Comparison of ENCODE assay signal across 21 cellular contexts in genomic region chr7:95526128-95526738, GRCh38. TPM values are rescaled to one million over a fixed set of nuclear protein-coding genes. Genes with fewer than 3 reads are reported as not detected.
DNase-seq lines count a peak whose midpoint lies in the region; ATAC-seq and TF ChIP-seq lines count a peak whose summit lies in the region.
"Had no signal": no experiment of that assay in that cellular context is flagged by ENCODE, and none has a peak within 500 bp of the region (broad histone marks: within the 10 kb centered on the region; RNA-seq: fewer than 3 reads in every experiment).

No MANE protein-coding gene starts in this region.

- intact Hi-C loops in transverse colon (cut with DNase I; ENCODE audit: low total_unique reads) = no loop called here

- ATAC-seq in GM18867 (IDR thresholded peaks at IDR 0.05; ENCODE audit: unreplicated experiment) (no peak), HG03378 (IDR thresholded peaks at IDR 0.05; ENCODE audit: unreplicated experiment) (no peak)
- ATAC-seq: esophagus mucosa; gastroesophageal sphincter; Panc1; stimulated activated naive B cell treated with anti-CD40 and anti-IgM and Interleukin-4, amounts not matched to agents 10 μg/mL and 1 μg/mL and 100 μg/mL, for 72 hours; T-helper 17 cell had no signal

- no peaks in the 10 kb centered on the region for H3K36me3 ChIP-seq in transverse colon
- H3K36me3 ChIP-seq: gastroesophageal sphincter, SJSA1, tibial artery had no signal

- peaks cover 0 to 28% (median 18%) of the 10 kb centered on the region in 4 donors for H3K4me1 ChIP-seq in transverse colon
- H3K4me1 ChIP-seq: SJSA1, tibial artery had no signal

- H3K27me3 ChIP-seq in transverse colon = no peaks in the 10 kb centered on the region
- H3K27me3 ChIP-seq: gastroesophageal sphincter had no signal

- H3K9me3 ChIP-seq in transverse colon = no peaks in the 10 kb centered on the region
- H3K9me3 ChIP-seq: gastroesophageal sphincter, SJSA1, tibial artery had no signal

- in situ Hi-C loops in transverse colon (cut with MboI; ENCODE audit: low pct_ligation_motif_present in 1 of 4, low pct_unique_long_range_greater_than_20kb in 1 of 4, low sequenced_read_pairs in 3 of 4) = no loop called here

- TF ChIP-seq POLR2A in transverse colon (IDR thresholded peaks at IDR 0.05) = no peak

- TF ChIP-seq CTCF in transverse colon (IDR thresholded peaks at IDR 0.05) = no peak

- H3K4me3 ChIP-seq in transverse colon = no peak overlapping the region
- H3K4me3 ChIP-seq: gastroesophageal sphincter, SJSA1, tibial artery had no signal

- DNase-seq in anterior cingulate cortex (lab: John Stamatoyannopoulos, UW) (peak in 39 of 58 donors; percentile 7 to 85 (median 43)), hypothalamus (lab: John Stamatoyannopoulos, UW) (peak in 36 of 51 donors; percentile 6 to 85 (median 42)), nucleus accumbens (lab: John Stamatoyannopoulos, UW) (peak in 49 of 56 donors; percentile 7 to 82 (median 59)), transverse colon (no peak)
- no peak for DNase-seq in activated CD4-positive, CD25-positive, alpha-beta regulatory T cell treated with anti-CD3 and anti-CD28 coated beads, Interleukin-2, amount 50 U/mL, for 72 hours
- DNase-seq: activated CD4-positive, alpha-beta memory T cell treated with anti-CD3 and anti-CD28 coated beads for 36 hours; activated gamma-delta T cell treated with Interleukin-2 at 50 U/mL for 16 hours; H9; NCI-H187 treated with DMSO at 0.1 percent for 48 hours; NCI-H226; stimulated activated naive B cell treated with anti-CD40 and anti-IgM and Interleukin-4, amounts not matched to agents 10 μg/mL and 1 μg/mL and 100 μg/mL, for 72 hours; T-helper 17 cell; tibial artery had no signal

- TF ChIP-seq EP300 in transverse colon (IDR thresholded peaks at IDR 0.05; ENCODE audit: low read depth) = no peak

- 44 to 53% methylated on average over 7 of the region's 7 CpGs for WGBS in transverse colon (ENCODE audit: low coverage in 1 of 2), 2 donors

- H3K27ac ChIP-seq in transverse colon = peak overlapping the region; percentile 1 to 37 (median 28)
- H3K27ac ChIP-seq: SJSA1, tibial artery had no signal

RNA-seq across cellular contexts. Expression of gene ASB4, which starts 40.5 kb away (rescaled TPM):
- total RNA-seq in transverse colon = not detected
- total RNA-seq: activated CD4-positive, alpha-beta memory T cell treated with anti-CD3 and anti-CD28 coated beads for 36 hours; esophagus mucosa; gastroesophageal sphincter; H9; HT1080; osteoblast; SJSA1; T-helper 17 cell had no signal

Comparison
In these comparisons a context has a peak if more than half of its experiments do, and no peak if none do; other contexts are left out.
1. DNase-seq: peak in anterior cingulate cortex (39 of 58), hypothalamus (36 of 51) and nucleus accumbens (49 of 56); none in transverse colon (single experiment) and activated CD4-positive, CD25-positive, alpha-beta regulatory T cell treated with anti-CD3 and anti-CD28 coated beads, Interleukin-2, amount 50 U/mL, for 72 hours (single experiment).